In the genomic region with DNA sequence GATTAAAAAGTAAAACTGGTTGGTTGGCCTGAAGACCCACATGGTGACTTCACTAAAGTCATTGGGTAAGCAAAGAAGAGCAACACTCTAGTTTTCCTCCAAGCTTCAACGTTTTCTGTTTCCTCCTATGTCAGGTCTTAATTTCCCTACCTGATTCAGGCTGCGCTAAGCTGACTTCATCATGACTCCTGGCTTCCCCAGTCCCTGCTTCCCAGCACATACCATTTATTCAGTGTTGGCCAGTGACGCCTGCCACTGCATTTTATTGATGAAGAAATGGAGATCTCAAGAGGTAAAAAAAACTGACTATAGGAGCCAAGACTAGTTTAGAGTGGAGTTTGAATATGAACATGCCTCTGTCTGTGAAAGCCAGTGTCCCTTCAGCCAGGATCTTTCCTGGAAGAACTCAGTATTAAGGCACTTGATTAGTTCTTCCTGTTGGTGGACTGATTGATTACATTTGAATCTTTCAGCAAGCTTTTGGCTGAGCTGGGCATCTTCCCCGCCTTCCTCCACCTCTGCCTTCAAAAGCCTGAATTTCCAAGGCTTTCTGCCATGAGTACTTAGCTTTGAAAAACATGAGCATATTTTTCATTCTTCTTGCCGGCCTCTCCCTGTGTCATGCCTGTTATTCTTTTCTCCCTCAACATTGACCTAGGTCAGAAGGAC, we compare ENCODE assay signal across 21 cellular contexts.
A peak's percentile ranks its signal among the peaks of the same experiment; 100 is the strongest.
DNase-seq lines count a peak whose midpoint lies in the region; ATAC-seq and TF ChIP-seq lines count a peak whose summit lies in the region.
"Had no signal": no experiment of that assay in that cellular context is flagged by ENCODE, and none has a peak within 500 bp of the region (broad histone marks: within the 10 kb centered on the region; RNA-seq: fewer than 3 reads in every experiment).

No MANE protein-coding gene starts in this region.

- WGBS in thyroid gland, 2 donors: 37 to 46% methylated on average over 5 of the region's 5 CpGs

- no peak for ATAC-seq in effector memory CD8-positive, alpha-beta T cell (replicated peaks)
- no peak for ATAC-seq in naive B cell (ENCODE audit: low read depth in 2 of 2)
- ATAC-seq: natural killer cell, Right ventricle myocardium inferior had no signal

- H3K27ac ChIP-seq in thyroid gland: peak overlapping the region; percentile 72 to 96 (median 76)

- H3K27me3 ChIP-seq in thyroid gland: no peaks in the 10 kb centered on the region
- H3K27me3 ChIP-seq: spleen had no signal

- peaks cover 4% of the 10 kb centered on the region for H3K36me3 Mint-ChIP-seq in IgD-negative memory B cell
- H3K36me3 Mint-ChIP-seq in effector memory CD8-positive, alpha-beta T cell (ENCODE audit: insufficient read depth): peaks cover 16% of the 10 kb centered on the region
- H3K36me3 Mint-ChIP-seq in naive B cell: no peaks in the 10 kb centered on the region
- H3K36me3 Mint-ChIP-seq: natural killer cell had no signal

- DNase-seq in effector memory CD8-positive, alpha-beta T cell: no peak
- DNase-seq in naive B cell (no peak), thyroid gland (peak; percentile 46 to 56), AG08396 (ENCODE audit: low spot score) (no peak), middle frontal gyrus (ENCODE audit: extremely low spot score, low spot score) (no peak), RKO (ENCODE audit: low spot score) (no peak)
- DNase-seq: activated CD4-positive, alpha-beta T cell treated with anti-CD3 and anti-CD28 coated beads, Interleukin-2, amount 10 ng/mL, durations not matched to agents 24 days and 14 days; activated gamma-delta T cell treated with Interleukin-2 at 50 U/mL for 16 hours; amniotic stem cell; Caco-2; effector memory CD4-positive, alpha-beta T cell; KG1; natural killer cell; NCI-H1092; NCI-H2107; NCI-H526 treated with DMSO at 0.1 percent for 48 hours; spleen; substantia nigra had no signal

- H3K9me3 Mint-ChIP-seq in IgD-negative memory B cell: peaks cover 0 to 12% (median 0%) of the 10 kb centered on the region in 3 donors
- H3K9me3 Mint-ChIP-seq in effector memory CD8-positive, alpha-beta T cell: no peaks in the 10 kb centered on the region
- H3K9me3 Mint-ChIP-seq in naive B cell: peaks cover 0 to 9% (median 2%) of the 10 kb centered on the region in 7 donors
- H3K9me3 Mint-ChIP-seq: natural killer cell had no signal

- H3K4me3 ChIP-seq in thyroid gland (replicated peaks in 1 of 3): no peak overlapping the region
- H3K4me3 ChIP-seq: lung, spleen had no signal

- no peak for TF ChIP-seq POLR2A in thyroid gland (IDR thresholded peaks at IDR 0.05)

- intact Hi-C loops in thyroid gland (cut with DNase I): no loop called here

- peak overlapping the region in 2 of 3 donors; percentile 45 to 57 for H3K27ac Mint-ChIP-seq in IgD-negative memory B cell
- peak overlapping the region; percentile 32 to 99 for H3K27ac Mint-ChIP-seq in effector memory CD8-positive, alpha-beta T cell
- peak overlapping the region; percentile 73 to 91 (median 81) for H3K27ac Mint-ChIP-seq in naive B cell
- H3K27ac Mint-ChIP-seq: activated CD4-positive, alpha-beta T cell treated with anti-CD3 and anti-CD28 coated beads, Interleukin-2, amount 10 ng/mL, durations not matched to agents 24 days and 14 days; natural killer cell had no signal

- TF ChIP-seq CTCF in thyroid gland (IDR thresholded peaks at IDR 0.05): no peak

- no peaks in the 10 kb centered on the region for H3K9me3 ChIP-seq in thyroid gland
- H3K9me3 ChIP-seq: Caco-2, spleen had no signal

- H3K4me3 Mint-ChIP-seq in IgD-negative memory B cell (peak overlapping the region in 1 of 4 donors; percentile 14), naive B cell (peak overlapping the region in 1 of 8 donors; percentile 22)
- H3K4me3 Mint-ChIP-seq in effector memory CD8-positive, alpha-beta T cell: no peak overlapping the region
- H3K4me3 Mint-ChIP-seq: activated CD4-positive, alpha-beta T cell treated with anti-CD3 and anti-CD28 coated beads, Interleukin-2, amount 10 ng/mL, durations not matched to agents 24 days and 14 days; natural killer cell had no signal

- peaks cover 18 to 24% of the 10 kb centered on the region in 2 donors for H3K4me1 ChIP-seq in thyroid gland
- H3K4me1 ChIP-seq: Caco-2 had no signal

- H3K36me3 ChIP-seq in thyroid gland: no peaks in the 10 kb centered on the region
- H3K36me3 ChIP-seq: spleen had no signal

- H3K27me3 Mint-ChIP-seq in IgD-negative memory B cell: peaks cover 3% of the 10 kb centered on the region
- no peaks in the 10 kb centered on the region for H3K27me3 Mint-ChIP-seq in effector memory CD8-positive, alpha-beta T cell
- no peaks in the 10 kb centered on the region for H3K27me3 Mint-ChIP-seq in naive B cell
- H3K27me3 Mint-ChIP-seq: activated CD4-positive, alpha-beta T cell treated with anti-CD3 and anti-CD28 coated beads, Interleukin-2, amount 10 ng/mL, durations not matched to agents 24 days and 14 days had no signal

- H3K4me1 Mint-ChIP-seq in IgD-negative memory B cell (peaks cover 30 to 46% (median 43%) of the 10 kb centered on the region in 3 donors), naive B cell (peaks cover 43 to 84% (median 70%) of the 10 kb centered on the region in 3 donors)
- peaks cover 40 to 66% of the 10 kb centered on the region in 2 donors for H3K4me1 Mint-ChIP-seq in effector memory CD8-positive, alpha-beta T cell (ENCODE audit: low read depth in 2 of 2)

Comparison
In these comparisons a context has a peak if more than half of its experiments do, and no peak if none do; other contexts are left out.
1. DNase-seq: peak in thyroid gland (2 of 2); none in effector memory CD8-positive, alpha-beta T cell (0 of 3), naive B cell (single experiment), AG08396 (single experiment), middle frontal gyrus (single experiment) and RKO (single experiment).
2. Peak in every context shown above with its lines, with median percentiles within 50 percentile points of each other: H3K27ac Mint-ChIP-seq.